21 cellular contexts compared by ENCODE assay signal in genomic region chr1:64874664-64875063, GRCh38.
A peak's percentile ranks its signal among the peaks of the same experiment; 100 is the strongest.
DNase-seq lines count a peak whose midpoint lies in the region; ATAC-seq, FAIRE-seq and TF ChIP-seq lines count a peak whose summit lies in the region.
"Had no signal": no experiment of that assay in that cellular context is flagged by ENCODE, and none has a peak within 500 bp of the region (broad histone marks: within the 10 kb centered on the region; RNA-seq: fewer than 3 reads in every experiment).

No MANE protein-coding gene starts in this region.

- DNase-seq in T-helper 1 cell, result no peak
- no peak for DNase-seq in endothelial cell of umbilical vein (ENCODE audit: low read depth, low spot score)
- no peak for DNase-seq in immature natural killer cell
- no peak for DNase-seq in stimulated activated naive B cell treated with anti-CD40 and anti-IgM and Interleukin-4, amounts not matched to agents 10 μg/mL and 1 μg/mL and 100 μg/mL, for 72 hours
- no peak for DNase-seq in prostate gland (ENCODE audit: low spot score)
- DNase-seq in DMS153 treated with DMSO at 0.1 percent for 48 hours (lab: John Stamatoyannopoulos, UW; ENCODE audit: unreplicated experiment), result no peak
- no peak for DNase-seq in Kasumi-1 (lab: John Stamatoyannopoulos, UW)
- DNase-seq: 8988T; Caco-2; DMS79; H7; MV-4-11; NCI-H1436 treated with DMSO at 0.1 percent for 48 hours; NCI-H226; NK-92 treated with Interleukin-12 subunit alpha and Interleukin-12 subunit beta, amount 100 ng/mL, for 24 hours had no signal

- 98% methylated on average over 3 of the region's 3 CpGs for WGBS in prostate gland

- no peaks in the 10 kb centered on the region for H3K9me3 Mint-ChIP-seq in T-helper 1 cell treated with Interleukin-12 subunit alpha and Interleukin-12 subunit beta and Interleukin-4 antibody, amounts not matched to agents 30 μg/mL and 1 μg/mL, for 36 hours
- no peaks in the 10 kb centered on the region for H3K9me3 Mint-ChIP-seq in immature natural killer cell
- H3K9me3 Mint-ChIP-seq in stimulated activated naive B cell treated with anti-CD40 and anti-IgM and Interleukin-4, amounts not matched to agents 10 μg/mL and 1 μg/mL and 100 μg/mL, for 72 hours, result no peaks in the 10 kb centered on the region

- H3K9me3 ChIP-seq in endothelial cell of umbilical vein (replicated peaks; ENCODE audit: control insufficient read depth, insufficient read depth, low read length), result no peaks in the 10 kb centered on the region
- H3K9me3 ChIP-seq in prostate gland, result no peaks in the 10 kb centered on the region
- H3K9me3 ChIP-seq: BLaER1 treated with 17β-estradiol and CSF1 and Interleukin-3, amounts not matched to agents 10 nM and 100 nM; Caco-2 had no signal

- ATAC-seq in stimulated activated naive B cell treated with anti-CD40 and anti-IgM and Interleukin-4, amounts not matched to agents 10 μg/mL and 1 μg/mL and 100 μg/mL, for 72 hours (replicated peaks), result no peak
- ATAC-seq: GM12878 had no signal

- CTCF ChIA-PET in endothelial cell of umbilical vein (lab: Charles Lee), result interaction anchor here (1.7 kb wide), 1 partner anchor 146 kb away, joined by 5 read pairs; no protein-coding TSS in a partner anchor

- H3K4me3 ChIP-seq in endothelial cell of umbilical vein (replicated peaks in 1 of 3; ENCODE audit: insufficient read depth in 1 of 3, low read depth in 1 of 3, low read length in 3 of 3) (no peak overlapping the region), prostate gland (no peak overlapping the region)
- H3K4me3 ChIP-seq: BLaER1 treated with 17β-estradiol and CSF1 and Interleukin-3, amounts not matched to agents 10 nM and 100 nM; GM12878 had no signal

- POLR2A ChIA-PET in endothelial cell of umbilical vein (lab: Charles Lee), result no interaction called here

- TF ChIP-seq CTCF in endothelial cell of umbilical vein (IDR thresholded peaks at IDR 0.05; ENCODE audit: extremely low read depth in 1 of 2, insufficient read depth in 1 of 2, low read depth in 1 of 2, low read length in 2 of 2) (no peak), prostate gland (IDR thresholded peaks at IDR 0.05) (no peak)

- peaks cover 58% of the 10 kb centered on the region for H3K4me1 Mint-ChIP-seq in T-helper 1 cell treated with Interleukin-12 subunit alpha and Interleukin-12 subunit beta and Interleukin-4 antibody, amounts not matched to agents 30 μg/mL and 1 μg/mL, for 36 hours (ENCODE audit: low read depth)
- peaks cover 95 to 100% of the 10 kb centered on the region in 2 donors for H3K4me1 Mint-ChIP-seq in immature natural killer cell
- peaks cover 11 to 13% of the 10 kb centered on the region in 2 donors for H3K4me1 Mint-ChIP-seq in stimulated activated naive B cell treated with anti-CD40 and anti-IgM and Interleukin-4, amounts not matched to agents 10 μg/mL and 1 μg/mL and 100 μg/mL, for 72 hours

- peaks cover 25% of the 10 kb centered on the region for H3K79me2 ChIP-seq in endothelial cell of umbilical vein (ENCODE audit: control insufficient read depth, insufficient read depth, low read length)

- no peak for FAIRE-seq in endothelial cell of umbilical vein (lab: Jason Lieb, UNC)
- FAIRE-seq: GM12878, GM18507, HTR-8/SVneo had no signal

- H3K36me3 ChIP-seq in endothelial cell of umbilical vein (ENCODE audit: control insufficient read depth in 2 of 2, extremely low read depth in 1 of 2, insufficient read depth in 2 of 2, low read length in 2 of 2), result peaks cover 9 to 27% of the 10 kb centered on the region in 2 experiments
- peaks cover 0 to 7% of the 10 kb centered on the region in 2 donors for H3K36me3 ChIP-seq in prostate gland

- no peaks in the 10 kb centered on the region for H3K9me1 ChIP-seq in endothelial cell of umbilical vein (replicated peaks; ENCODE audit: control insufficient read depth, extremely low read depth, insufficient read depth, low read length)

- no peak overlapping the region for H3K4me2 ChIP-seq in endothelial cell of umbilical vein (ENCODE audit: insufficient read depth, low read length)
- H3K4me2 ChIP-seq: BLaER1 treated with 17β-estradiol and CSF1 and Interleukin-3, amounts not matched to agents 10 nM and 100 nM had no signal

- H4K20me1 ChIP-seq in endothelial cell of umbilical vein (replicated peaks; ENCODE audit: control insufficient read depth, extremely low read depth, insufficient read depth, low read length), result no peaks in the 10 kb centered on the region

- BruUV-seq in endothelial cell of umbilical vein (replicated peaks; lab: Mats Ljungman, UMichigan), result no TSS peak

- H3K9ac ChIP-seq in endothelial cell of umbilical vein (replicated peaks; ENCODE audit: extremely low read depth, insufficient read depth, low read length), result no peak overlapping the region
- H3K9ac ChIP-seq: BLaER1 treated with 17β-estradiol and CSF1 and Interleukin-3, amounts not matched to agents 10 nM and 100 nM had no signal

- H3K27ac Mint-ChIP-seq in T-helper 1 cell treated with Interleukin-12 subunit alpha and Interleukin-12 subunit beta and Interleukin-4 antibody, amounts not matched to agents 30 μg/mL and 1 μg/mL, for 36 hours, result peak overlapping the region; percentile 14
- peak overlapping the region; percentile 82 to 99 (median 92) for H3K27ac Mint-ChIP-seq in immature natural killer cell
- H3K27ac Mint-ChIP-seq in stimulated activated naive B cell treated with anti-CD40 and anti-IgM and Interleukin-4, amounts not matched to agents 10 μg/mL and 1 μg/mL and 100 μg/mL, for 72 hours, result peak overlapping the region; percentile 56

- TF ChIP-seq POLR2A in endothelial cell of umbilical vein (IDR thresholded peaks at IDR 0.05; ENCODE audit: low read depth, low read length) (no peak), prostate gland (IDR thresholded peaks at IDR 0.05) (no peak)

- H3K4me1 ChIP-seq in endothelial cell of umbilical vein (ENCODE audit: control insufficient read depth, extremely low read depth, insufficient read depth, low read length), result peaks cover 53% of the 10 kb centered on the region
- no peaks in the 10 kb centered on the region for H3K4me1 ChIP-seq in prostate gland (replicated peaks)
- H3K4me1 ChIP-seq: BLaER1 treated with 17β-estradiol and CSF1 and Interleukin-3, amounts not matched to agents 10 nM and 100 nM; Caco-2 had no signal

- H3K27me3 Mint-ChIP-seq in T-helper 1 cell treated with Interleukin-12 subunit alpha and Interleukin-12 subunit beta and Interleukin-4 antibody, amounts not matched to agents 30 μg/mL and 1 μg/mL, for 36 hours (ENCODE audit: low read depth), result no peaks in the 10 kb centered on the region
- H3K27me3 Mint-ChIP-seq in immature natural killer cell (ENCODE audit: low read depth in 3 of 3), result peaks cover 8 to 36% (median 23%) of the 10 kb centered on the region in 3 donors
- no peaks in the 10 kb centered on the region for H3K27me3 Mint-ChIP-seq in stimulated activated naive B cell treated with anti-CD40 and anti-IgM and Interleukin-4, amounts not matched to agents 10 μg/mL and 1 μg/mL and 100 μg/mL, for 72 hours

- dilution Hi-C loops in endothelial cell of umbilical vein (cut with MboI; ENCODE audit: extremely low pct_ligation_motif_present, low sequenced_read_pairs), result no loop called here

- H3K4me3 Mint-ChIP-seq in T-helper 1 cell treated with Interleukin-12 subunit alpha and Interleukin-12 subunit beta and Interleukin-4 antibody, amounts not matched to agents 30 μg/mL and 1 μg/mL, for 36 hours, result no peak overlapping the region
- peak overlapping the region; percentile 67 to 79 (median 75) for H3K4me3 Mint-ChIP-seq in immature natural killer cell
- no peak overlapping the region for H3K4me3 Mint-ChIP-seq in stimulated activated naive B cell treated with anti-CD40 and anti-IgM and Interleukin-4, amounts not matched to agents 10 μg/mL and 1 μg/mL and 100 μg/mL, for 72 hours

- peaks cover 66% of the 10 kb centered on the region for H3K36me3 Mint-ChIP-seq in T-helper 1 cell treated with Interleukin-12 subunit alpha and Interleukin-12 subunit beta and Interleukin-4 antibody, amounts not matched to agents 30 μg/mL and 1 μg/mL, for 36 hours (ENCODE audit: low read depth)
- H3K36me3 Mint-ChIP-seq in immature natural killer cell, result peaks cover 48 to 84% (median 58%) of the 10 kb centered on the region in 3 donors
- H3K36me3 Mint-ChIP-seq in stimulated activated naive B cell treated with anti-CD40 and anti-IgM and Interleukin-4, amounts not matched to agents 10 μg/mL and 1 μg/mL and 100 μg/mL, for 72 hours, result peaks cover 38 to 61% of the 10 kb centered on the region in 2 donors

- peak overlapping the region; percentile 50 for H3K27ac ChIP-seq in endothelial cell of umbilical vein (ENCODE audit: insufficient read depth, low read depth, low read length)
- H3K27ac ChIP-seq in prostate gland, result no peak overlapping the region
- H3K27ac ChIP-seq: BLaER1 treated with 17β-estradiol and CSF1 and Interleukin-3, amounts not matched to agents 10 nM and 100 nM; RWPE1 had no signal

- no peaks in the 10 kb centered on the region for H3K27me3 ChIP-seq in endothelial cell of umbilical vein (ENCODE audit: control insufficient read depth in 2 of 2, insufficient read depth in 2 of 2, low read length in 2 of 2)
- no peaks in the 10 kb centered on the region for H3K27me3 ChIP-seq in prostate gland (replicated peaks; ENCODE audit: insufficient read depth)
- H3K27me3 ChIP-seq: BLaER1 treated with 17β-estradiol and CSF1 and Interleukin-3, amounts not matched to agents 10 nM and 100 nM had no signal

- H2AFZ ChIP-seq in endothelial cell of umbilical vein (ENCODE audit: low read depth, low read length), result no peak overlapping the region

- intact Hi-C loops in endothelial cell of umbilical vein (cut with micrococcal nuclease) (loop anchor here (5.0 kb wide), 2 partner anchors 193 to 548 kb away; partner anchors contain the start of genes LEPR and LEPROT), prostate gland (cut with DNase I) (no loop called here)

TF ChIP-seq in endothelial cell of umbilical vein, 7 proteins besides CTCF, POLR2A, EP300 and RAD21:
- TF ChIP-seq FOS (IDR thresholded peaks at IDR 0.05; ENCODE audit: borderline replicate concordance, insufficient read depth, low read length), result no peak
- TF ChIP-seq EZH2 (IDR thresholded peaks at IDR 0.05; ENCODE audit: borderline replicate concordance, low read depth, low read length, severe bottlenecking), result no peak
- TF ChIP-seq JUN (IDR thresholded peaks at IDR 0.05; ENCODE audit: borderline replicate concordance, insufficient read depth, insufficient read length, low read depth), result no peak
- TF ChIP-seq GATA2 (IDR thresholded peaks at IDR 0.05; ENCODE audit: insufficient read depth, insufficient read length, low read depth, low read length), result no peak
- TF ChIP-seq MYC (IDR thresholded peaks at IDR 0.05; ENCODE audit: low read depth, low read length), result no peak
- no peak for TF ChIP-seq POLR2AphosphoS5 (IDR thresholded peaks at IDR 0.05; ENCODE audit: insufficient read depth, low read depth, low read length)
- TF ChIP-seq MAX (IDR thresholded peaks at IDR 0.05; ENCODE audit: insufficient read depth, insufficient read length), result no peak

Comparison
In these comparisons a context has a peak if more than half of its experiments do, and no peak if none do; other contexts are left out.
1. H3K27ac Mint-ChIP-seq: peak in every context shown above with its lines; median percentile 92 in immature natural killer cell; 56 in stimulated activated naive B cell treated with anti-CD40 and anti-IgM and Interleukin-4, amounts not matched to agents 10 μg/mL and 1 μg/mL and 100 μg/mL, for 72 hours; 14 in T-helper 1 cell treated with Interleukin-12 subunit alpha and Interleukin-12 subunit beta and Interleukin-4 antibody, amounts not matched to agents 30 μg/mL and 1 μg/mL, for 36 hours.
2. H3K4me3 Mint-ChIP-seq: peak in immature natural killer cell (5 of 5); none in T-helper 1 cell treated with Interleukin-12 subunit alpha and Interleukin-12 subunit beta and Interleukin-4 antibody, amounts not matched to agents 30 μg/mL and 1 μg/mL, for 36 hours (single experiment) and stimulated activated naive B cell treated with anti-CD40 and anti-IgM and Interleukin-4, amounts not matched to agents 10 μg/mL and 1 μg/mL and 100 μg/mL, for 72 hours (0 of 2).